In genomic region chr10:112524637-112525036, GRCh38 we compare ENCODE assay signal across 14 cellular contexts.
"Had no signal": no experiment of that assay in that cellular context is flagged by ENCODE, and none has a peak within 500 bp of the region (broad histone marks: within the 10 kb centered on the region; RNA-seq: fewer than 3 reads in every experiment).

No MANE protein-coding gene starts in this region.

- H2AFZ ChIP-seq: parathyroid adenoma had no signal

- H3K4me1 ChIP-seq: gastroesophageal sphincter, sigmoid colon had no signal

- H3K9me3 Mint-ChIP-seq: activated T-helper 2 cell treated with anti-CD3 and anti-CD28 coated beads, Interferon-gamma antibody, Interleukin-2, Interleukin-4, amounts not matched to agents 10 μg/mL and 5 μg/mL and 100 μg/mL, durations not matched to agents 14 hours and 24 hours and 36 hours; dendritic cell treated with granulocyte-macrophage colony-stimulating factor and Interleukin-4, amounts not matched to agents 40 ng/mL and 50 ng/mL, for 4 days; naive B cell; stimulated activated effector memory CD8-positive, alpha-beta T cell treated with anti-CD3 and anti-CD28 coated beads, Interleukin-12 subunit alpha, Interleukin-12 subunit beta, amount 100 ng/mL, for 72 hours had no signal

- H3K79me2 ChIP-seq: parathyroid adenoma had no signal

- H3K4me3 ChIP-seq: gastroesophageal sphincter, sigmoid colon had no signal

- H3K4me3 Mint-ChIP-seq: dendritic cell treated with granulocyte-macrophage colony-stimulating factor and Interleukin-4, amounts not matched to agents 40 ng/mL and 50 ng/mL, for 4 days; naive B cell; stimulated activated effector memory CD8-positive, alpha-beta T cell treated with anti-CD3 and anti-CD28 coated beads, Interleukin-12 subunit alpha, Interleukin-12 subunit beta, amount 100 ng/mL, for 72 hours had no signal

- H3K9ac ChIP-seq: parathyroid adenoma had no signal

- H3K27me3 ChIP-seq: gastroesophageal sphincter, sigmoid colon had no signal

- H3K36me3 ChIP-seq: gastroesophageal sphincter, sigmoid colon had no signal

- ATAC-seq: gastroesophageal sphincter; left lobe of liver; stimulated activated effector memory CD8-positive, alpha-beta T cell treated with anti-CD3 and anti-CD28 coated beads, Interleukin-12 subunit alpha, Interleukin-12 subunit beta, amount 100 ng/mL, for 72 hours had no signal

- DNase-seq: activated CD4-positive, alpha-beta T cell treated with anti-CD3 and anti-CD28 coated beads, Interleukin-2, amount 50 U/mL, for 4 hours; activated CD4-positive, CD25-positive, alpha-beta regulatory T cell treated with anti-CD3 and anti-CD28 coated beads, Interleukin-2, amount 50 U/mL, for 72 hours; activated naive CD4-positive, alpha-beta T cell treated with anti-CD3 and anti-CD28 coated beads, Interleukin-2, amount 50 U/mL, for 16 hours; effector memory CD4-positive, alpha-beta T cell; naive B cell; sigmoid colon; T-helper 1 cell; T1000 had no signal

- H3K27me3 Mint-ChIP-seq: dendritic cell treated with granulocyte-macrophage colony-stimulating factor and Interleukin-4, amounts not matched to agents 40 ng/mL and 50 ng/mL, for 4 days; naive B cell had no signal

- H3K27ac ChIP-seq: gastroesophageal sphincter, parathyroid adenoma, sigmoid colon had no signal

- H3K9me3 ChIP-seq: gastroesophageal sphincter, sigmoid colon had no signal

- H3K27ac Mint-ChIP-seq: activated T-helper 2 cell treated with anti-CD3 and anti-CD28 coated beads, Interferon-gamma antibody, Interleukin-2, Interleukin-4, amounts not matched to agents 10 μg/mL and 5 μg/mL and 100 μg/mL, durations not matched to agents 14 hours and 24 hours and 36 hours; dendritic cell treated with granulocyte-macrophage colony-stimulating factor and Interleukin-4, amounts not matched to agents 40 ng/mL and 50 ng/mL, for 4 days had no signal
